In the genomic region with DNA sequence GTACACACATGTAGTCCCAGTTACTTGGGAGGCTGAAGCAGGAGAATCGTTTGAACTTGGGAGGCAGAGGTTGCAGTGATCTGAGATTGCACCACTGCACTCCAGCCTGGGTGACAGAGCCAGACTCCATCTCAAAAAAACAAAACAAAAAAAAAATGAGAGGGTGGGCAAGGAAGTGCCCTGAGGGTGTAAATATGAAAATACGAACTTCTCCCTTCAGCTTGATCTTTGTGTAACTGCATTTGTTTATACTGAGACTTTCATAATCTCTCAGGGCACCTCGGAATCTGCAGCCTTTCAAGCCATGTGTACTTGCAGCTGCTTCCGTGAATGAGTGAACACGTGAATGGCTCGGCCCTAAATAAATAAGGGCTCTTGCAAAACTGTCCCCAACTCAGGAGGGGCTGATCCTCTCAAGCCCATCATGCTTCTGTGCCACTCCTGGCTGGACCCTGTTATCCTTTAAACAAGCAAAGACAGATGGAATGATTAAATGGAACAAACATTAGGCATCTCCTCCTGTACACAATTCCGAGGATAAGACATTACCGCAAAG, we compare ENCODE assay signal across 1 cellular context.
TF ChIP-seq lines count a peak whose summit lies in the region.

No MANE protein-coding gene starts in this region.

TF ChIP-seq in HepG2, 621 proteins besides CTCF, POLR2A, EP300 and RAD21 (continued from another document):
- TF ChIP-seq, protein P1, sequence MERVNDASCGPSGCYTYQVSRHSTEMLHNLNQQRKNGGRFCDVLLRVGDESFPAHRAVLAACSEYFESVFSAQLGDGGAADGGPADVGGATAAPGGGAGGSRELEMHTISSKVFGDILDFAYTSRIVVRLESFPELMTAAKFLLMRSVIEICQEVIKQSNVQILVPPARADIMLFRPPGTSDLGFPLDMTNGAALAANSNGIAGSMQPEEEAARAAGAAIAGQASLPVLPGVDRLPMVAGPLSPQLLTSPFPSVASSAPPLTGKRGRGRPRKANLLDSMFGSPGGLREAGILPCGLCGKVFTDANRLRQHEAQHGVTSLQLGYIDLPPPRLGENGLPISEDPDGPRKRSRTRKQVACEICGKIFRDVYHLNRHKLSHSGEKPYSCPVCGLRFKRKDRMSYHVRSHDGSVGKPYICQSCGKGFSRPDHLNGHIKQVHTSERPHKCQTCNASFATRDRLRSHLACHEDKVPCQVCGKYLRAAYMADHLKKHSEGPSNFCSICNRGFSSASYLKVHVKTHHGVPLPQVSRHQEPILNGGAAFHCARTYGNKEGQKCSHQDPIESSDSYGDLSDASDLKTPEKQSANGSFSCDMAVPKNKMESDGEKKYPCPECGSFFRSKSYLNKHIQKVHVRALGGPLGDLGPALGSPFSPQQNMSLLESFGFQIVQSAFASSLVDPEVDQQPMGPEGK (CRISPR knock-in tag; IDR thresholded peaks at IDR 0.05) = peak; percentile 67; the same call in 1 of the 2 replicates
- TF ChIP-seq SOX13 (IDR thresholded peaks at IDR 0.05) = no peak
- peak in 1 of 2 experiments; percentile 61; a peak in 2 of 4 replicates for TF ChIP-seq SOX13 (CRISPR knock-in tag; conservative IDR thresholded peaks at IDR 0.05 in 1 of 2, IDR thresholded peaks at IDR 0.05 in 1 of 2)
- no peak for TF ChIP-seq CENPX (CRISPR knock-in tag; IDR thresholded peaks at IDR 0.05)
- TF ChIP-seq MTF2 (CRISPR knock-in tag; IDR thresholded peaks at IDR 0.05; ENCODE audit: borderline replicate concordance) = no peak
- no peak for TF ChIP-seq ZNF780A (CRISPR knock-in tag; IDR thresholded peaks at IDR 0.05)
- TF ChIP-seq, protein P2, sequence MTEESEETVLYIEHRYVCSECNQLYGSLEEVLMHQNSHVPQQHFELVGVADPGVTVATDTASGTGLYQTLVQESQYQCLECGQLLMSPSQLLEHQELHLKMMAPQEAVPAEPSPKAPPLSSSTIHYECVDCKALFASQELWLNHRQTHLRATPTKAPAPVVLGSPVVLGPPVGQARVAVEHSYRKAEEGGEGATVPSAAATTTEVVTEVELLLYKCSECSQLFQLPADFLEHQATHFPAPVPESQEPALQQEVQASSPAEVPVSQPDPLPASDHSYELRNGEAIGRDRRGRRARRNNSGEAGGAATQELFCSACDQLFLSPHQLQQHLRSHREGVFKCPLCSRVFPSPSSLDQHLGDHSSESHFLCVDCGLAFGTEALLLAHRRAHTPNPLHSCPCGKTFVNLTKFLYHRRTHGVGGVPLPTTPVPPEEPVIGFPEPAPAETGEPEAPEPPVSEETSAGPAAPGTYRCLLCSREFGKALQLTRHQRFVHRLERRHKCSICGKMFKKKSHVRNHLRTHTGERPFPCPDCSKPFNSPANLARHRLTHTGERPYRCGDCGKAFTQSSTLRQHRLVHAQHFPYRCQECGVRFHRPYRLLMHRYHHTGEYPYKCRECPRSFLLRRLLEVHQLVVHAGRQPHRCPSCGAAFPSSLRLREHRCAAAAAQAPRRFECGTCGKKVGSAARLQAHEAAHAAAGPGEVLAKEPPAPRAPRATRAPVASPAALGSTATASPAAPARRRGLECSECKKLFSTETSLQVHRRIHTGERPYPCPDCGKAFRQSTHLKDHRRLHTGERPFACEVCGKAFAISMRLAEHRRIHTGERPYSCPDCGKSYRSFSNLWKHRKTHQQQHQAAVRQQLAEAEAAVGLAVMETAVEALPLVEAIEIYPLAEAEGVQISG (CRISPR knock-in tag; IDR thresholded peaks at IDR 0.05) = 0 out of 2 replicates have a peak, but pooled peaks have one; percentile 26
- peak; percentile 16; the same call in 1 of the 2 replicates for TF ChIP-seq GABPB1 (CRISPR knock-in tag; IDR thresholded peaks at IDR 0.05)
- no peak for TF ChIP-seq ZNF629 (CRISPR knock-in tag; conservative IDR thresholded peaks at IDR 0.05)
- no peak for TF ChIP-seq ZSCAN30 (CRISPR knock-in tag; IDR thresholded peaks at IDR 0.05)
- 0 out of 2 replicates have a peak, but pooled peaks have one; percentile 38 for TF ChIP-seq ARNTL (CRISPR knock-in tag; IDR thresholded peaks at IDR 0.05)
- no peak for TF ChIP-seq ZBTB3 (CRISPR knock-in tag; IDR thresholded peaks at IDR 0.05; ENCODE audit: borderline replicate concordance, low read depth)
- TF ChIP-seq, protein P3, sequence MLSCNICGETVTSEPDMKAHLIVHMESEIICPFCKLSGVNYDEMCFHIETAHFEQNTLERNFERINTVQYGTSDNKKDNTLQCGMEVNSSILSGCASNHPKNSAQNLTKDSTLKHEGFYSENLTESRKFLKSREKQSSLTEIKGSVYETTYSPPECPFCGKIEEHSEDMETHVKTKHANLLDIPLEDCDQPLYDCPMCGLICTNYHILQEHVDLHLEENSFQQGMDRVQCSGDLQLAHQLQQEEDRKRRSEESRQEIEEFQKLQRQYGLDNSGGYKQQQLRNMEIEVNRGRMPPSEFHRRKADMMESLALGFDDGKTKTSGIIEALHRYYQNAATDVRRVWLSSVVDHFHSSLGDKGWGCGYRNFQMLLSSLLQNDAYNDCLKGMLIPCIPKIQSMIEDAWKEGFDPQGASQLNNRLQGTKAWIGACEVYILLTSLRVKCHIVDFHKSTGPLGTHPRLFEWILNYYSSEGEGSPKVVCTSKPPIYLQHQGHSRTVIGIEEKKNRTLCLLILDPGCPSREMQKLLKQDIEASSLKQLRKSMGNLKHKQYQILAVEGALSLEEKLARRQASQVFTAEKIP (CRISPR knock-in tag; IDR thresholded peaks at IDR 0.05; ENCODE audit: borderline replicate concordance) = no peak
- TF ChIP-seq ZNF776 (CRISPR knock-in tag; IDR thresholded peaks at IDR 0.05) = no peak
- TF ChIP-seq, protein P4, sequence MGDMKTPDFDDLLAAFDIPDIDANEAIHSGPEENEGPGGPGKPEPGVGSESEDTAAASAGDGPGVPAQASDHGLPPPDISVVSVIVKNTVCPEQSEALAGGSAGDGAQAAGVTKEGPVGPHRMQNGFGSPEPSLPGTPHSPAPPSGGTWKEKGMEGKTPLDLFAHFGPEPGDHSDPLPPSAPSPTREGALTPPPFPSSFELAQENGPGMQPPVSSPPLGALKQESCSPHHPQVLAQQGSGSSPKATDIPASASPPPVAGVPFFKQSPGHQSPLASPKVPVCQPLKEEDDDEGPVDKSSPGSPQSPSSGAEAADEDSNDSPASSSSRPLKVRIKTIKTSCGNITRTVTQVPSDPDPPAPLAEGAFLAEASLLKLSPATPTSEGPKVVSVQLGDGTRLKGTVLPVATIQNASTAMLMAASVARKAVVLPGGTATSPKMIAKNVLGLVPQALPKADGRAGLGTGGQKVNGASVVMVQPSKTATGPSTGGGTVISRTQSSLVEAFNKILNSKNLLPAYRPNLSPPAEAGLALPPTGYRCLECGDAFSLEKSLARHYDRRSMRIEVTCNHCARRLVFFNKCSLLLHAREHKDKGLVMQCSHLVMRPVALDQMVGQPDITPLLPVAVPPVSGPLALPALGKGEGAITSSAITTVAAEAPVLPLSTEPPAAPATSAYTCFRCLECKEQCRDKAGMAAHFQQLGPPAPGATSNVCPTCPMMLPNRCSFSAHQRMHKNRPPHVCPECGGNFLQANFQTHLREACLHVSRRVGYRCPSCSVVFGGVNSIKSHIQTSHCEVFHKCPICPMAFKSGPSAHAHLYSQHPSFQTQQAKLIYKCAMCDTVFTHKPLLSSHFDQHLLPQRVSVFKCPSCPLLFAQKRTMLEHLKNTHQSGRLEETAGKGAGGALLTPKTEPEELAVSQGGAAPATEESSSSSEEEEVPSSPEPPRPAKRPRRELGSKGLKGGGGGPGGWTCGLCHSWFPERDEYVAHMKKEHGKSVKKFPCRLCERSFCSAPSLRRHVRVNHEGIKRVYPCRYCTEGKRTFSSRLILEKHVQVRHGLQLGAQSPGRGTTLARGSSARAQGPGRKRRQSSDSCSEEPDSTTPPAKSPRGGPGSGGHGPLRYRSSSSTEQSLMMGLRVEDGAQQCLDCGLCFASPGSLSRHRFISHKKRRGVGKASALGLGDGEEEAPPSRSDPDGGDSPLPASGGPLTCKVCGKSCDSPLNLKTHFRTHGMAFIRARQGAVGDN (CRISPR knock-in tag; IDR thresholded peaks at IDR 0.05) = no peak
- TF ChIP-seq ZNF230 (CRISPR knock-in tag; IDR thresholded peaks at IDR 0.05) = no peak
- TF ChIP-seq FOSL2 (CRISPR knock-in tag; IDR thresholded peaks at IDR 0.05) = 0 out of 2 replicates have a peak, but pooled peaks have one; percentile 48
- no peak for TF ChIP-seq KMT2B (CRISPR knock-in tag; IDR thresholded peaks at IDR 0.05)
- no peak for TF ChIP-seq ZNF766 (CRISPR knock-in tag; IDR thresholded peaks at IDR 0.05; ENCODE audit: borderline replicate concordance)
